8 cellular contexts compared by ENCODE assay signal in the genomic region with DNA sequence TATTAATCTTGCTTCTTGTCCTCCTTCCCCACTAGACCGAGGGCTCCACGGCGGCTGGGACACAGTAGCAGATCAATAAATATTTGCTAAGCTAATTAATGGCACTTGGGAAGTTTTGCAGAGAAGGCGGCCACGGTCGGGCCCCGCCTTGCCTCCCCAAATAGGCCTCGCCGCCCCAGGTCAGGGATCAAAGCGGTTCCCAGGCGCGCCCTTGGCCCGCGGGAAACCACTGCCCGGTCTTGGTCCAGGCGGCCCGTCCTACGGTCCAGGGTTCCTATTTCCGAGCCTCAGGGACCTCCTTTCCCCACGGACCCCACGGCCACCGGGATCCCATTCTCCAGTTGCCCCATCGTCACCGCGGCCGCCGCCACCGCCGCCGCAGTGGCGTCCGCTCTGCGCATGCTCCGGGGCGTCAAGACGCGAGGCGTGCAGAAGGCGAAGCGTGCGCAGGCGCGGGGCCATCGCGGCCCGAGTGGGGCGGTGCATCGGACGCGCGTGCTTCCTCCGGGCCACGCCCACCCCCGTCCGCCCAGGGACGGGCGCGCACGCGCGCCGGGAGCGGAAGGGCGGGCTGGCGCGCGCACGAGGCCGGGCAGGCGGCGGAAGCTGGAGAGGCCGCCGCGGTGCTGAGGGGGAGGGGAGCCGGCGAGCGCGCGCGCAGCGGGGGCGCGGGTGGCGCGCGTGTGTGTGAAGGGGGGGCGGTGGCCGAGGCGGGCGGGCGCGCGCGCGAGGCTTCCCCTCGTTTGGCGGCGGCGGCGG. TPM values are rescaled to one million over a fixed set of nuclear protein-coding genes. Genes with fewer than 3 reads are reported as not detected.
DNase-seq lines count a peak whose midpoint lies in the region; ATAC-seq and TF ChIP-seq lines count a peak whose summit lies in the region.

A gene (plus strand): TSS at position 717 of the 759 bp plus-strand sequence. CDS start 23,122 bp downstream, outside the sequence.

- H3K4me1 ChIP-seq in rectal smooth muscle tissue (ENCODE audit: control insufficient read depth, insufficient read depth, low read length) (peaks cover 5% of the 10 kb centered on the region), vagina (peaks cover 43% of the 10 kb centered on the region)

- TF ChIP-seq POLR2A in GM18505 (IDR thresholded peaks at IDR 0.05; ENCODE audit: borderline replicate concordance, extremely low read depth, insufficient read depth, insufficient read length), result peak; percentile 94
- peak in 1 of 2 donors; percentile 90 for TF ChIP-seq POLR2A in vagina (IDR thresholded peaks at IDR 0.05)

- H3K27me3 ChIP-seq in rectal smooth muscle tissue (ENCODE audit: control insufficient read depth, insufficient read depth, low read length) (no peaks in the 10 kb centered on the region), vagina (no peaks in the 10 kb centered on the region)

- peaks cover 2% of the 10 kb centered on the region for H3K36me3 ChIP-seq in rectal smooth muscle tissue (ENCODE audit: control insufficient read depth, insufficient read depth, low read length)
- no peaks in the 10 kb centered on the region for H3K36me3 ChIP-seq in vagina

- ATAC-seq in GM18505 (IDR thresholded peaks at IDR 0.05; ENCODE audit: unreplicated experiment), result peak; percentile 78
- ATAC-seq in HG02981 (IDR thresholded peaks at IDR 0.05; ENCODE audit: unreplicated experiment), result peak; percentile 68

- peak; percentile 95 to 96 for DNase-seq in NCI-H2081 (lab: John Stamatoyannopoulos, UW)
- DNase-seq in T-helper 9 cell, result peak; percentile 97
- DNase-seq in astrocyte of the cerebellum (ENCODE audit: low read depth), result peak; percentile 92
- peak; percentile 100 for DNase-seq in hepatic stellate cell (ENCODE audit: low spot score)
- no peak for DNase-seq in vagina (ENCODE audit: extremely low spot score in 2 of 2)

- H3K9me3 ChIP-seq in vagina, result no peaks in the 10 kb centered on the region

- H3K27ac ChIP-seq in rectal smooth muscle tissue (ENCODE audit: low read depth, low read length), result peak within 1 kb of the TSS; percentile 94
- H3K27ac ChIP-seq in vagina, result peak within 1 kb of the TSS; percentile 95

- intact Hi-C loops in vagina (cut with DNase I), result no loop called here

- in situ Hi-C loops in astrocyte of the cerebellum (cut with HindIII; ENCODE audit: low sequenced_read_pairs), result loop anchor here (5.0 to 10.0 kb wide), 2 partner anchors 64 to 102 kb away; no protein-coding TSS in a partner anchor

- TF ChIP-seq CTCF in astrocyte of the cerebellum (IDR thresholded peaks at IDR 0.05; ENCODE audit: low read depth, low read length, missing control alignments) (no peak), vagina (IDR thresholded peaks at IDR 0.05) (no peak)

- peak within 1 kb of the TSS; percentile 97 for H3K9ac ChIP-seq in rectal smooth muscle tissue (ENCODE audit: low read length)

- H3K4me3 ChIP-seq in astrocyte of the cerebellum (ENCODE audit: low read depth, low read length), result peak within 1 kb of the TSS; percentile 87
- peak within 1 kb of the TSS; percentile 91 for H3K4me3 ChIP-seq in rectal smooth muscle tissue (ENCODE audit: low read length)
- H3K4me3 ChIP-seq in vagina, result peak within 1 kb of the TSS; percentile 66 to 93

RNA-seq across cellular contexts. Expression of the gene that starts here (rescaled TPM):
- 90.4 TPM for total RNA-seq in vagina

Comparison
In these comparisons a context has a peak if more than half of its experiments do, and no peak if none do; other contexts are left out.
1. DNase-seq: peak in NCI-H2081 (2 of 2), T-helper 9 cell (single experiment), astrocyte of the cerebellum (single experiment) and hepatic stellate cell (single experiment); none in vagina (0 of 2).
2. Peak in every context shown above with its lines, with median percentiles within 50 percentile points of each other: H3K4me3 ChIP-seq.